Comparison of ENCODE assay signal across 1 cellular context in genomic region chr1:178127482-178127881, GRCh38.
TF ChIP-seq lines count a peak whose summit lies in the region.

No MANE protein-coding gene starts in this region.

TF ChIP-seq in SK-N-SH treated with all-trans-retinoic acid at 6 μM for 48 hours, 23 proteins besides CTCF, POLR2A, EP300 and RAD21 (continued from another document):
- TF ChIP-seq TSHZ2 (CRISPR knock-in tag; IDR thresholded peaks at IDR 0.05) = no peak
- TF ChIP-seq RARB (CRISPR knock-in tag; IDR thresholded peaks at IDR 0.05) = no peak
- no peak for TF ChIP-seq CREB5 (CRISPR knock-in tag; IDR thresholded peaks at IDR 0.05; ENCODE audit: low read depth)
- no peak for TF ChIP-seq ZNF565 (CRISPR knock-in tag; conservative IDR thresholded peaks at IDR 0.05; ENCODE audit: low read depth)
- TF ChIP-seq BACH2 (CRISPR knock-in tag; IDR thresholded peaks at IDR 0.05; ENCODE audit: borderline replicate concordance) = no peak
- TF ChIP-seq GLIS3 (CRISPR knock-in tag; IDR thresholded peaks at IDR 0.05) = no peak
- TF ChIP-seq PPARA (CRISPR knock-in tag; IDR thresholded peaks at IDR 0.05; ENCODE audit: borderline replicate concordance) = no peak
- TF ChIP-seq ARNTL (CRISPR knock-in tag; IDR thresholded peaks at IDR 0.05; ENCODE audit: borderline replicate concordance, low read depth) = no peak
- TF ChIP-seq SNAI2 (CRISPR knock-in tag; IDR thresholded peaks at IDR 0.05) = no peak
- no peak for TF ChIP-seq PATZ1 (CRISPR knock-in tag; IDR thresholded peaks at IDR 0.05; ENCODE audit: borderline replicate concordance)
- no peak for TF ChIP-seq ZNF8 (CRISPR knock-in tag; IDR thresholded peaks at IDR 0.05)
- no peak for TF ChIP-seq ZFP3 (CRISPR knock-in tag; IDR thresholded peaks at IDR 0.05)
